Comparison of ENCODE assay signal across 13 cellular contexts in genomic region chr1:178566187-178566586, GRCh38. TPM values are rescaled to one million over a fixed set of nuclear protein-coding genes. Genes with fewer than 3 reads are reported as not detected.
DNase-seq lines count a peak whose midpoint lies in the region; ATAC-seq and TF ChIP-seq lines count a peak whose summit lies in the region.
"Had no signal": no experiment of that assay in that cellular context is flagged by ENCODE, and none has a peak within 500 bp of the region (broad histone marks: within the 10 kb centered on the region; RNA-seq: fewer than 3 reads in every experiment).

No MANE protein-coding gene starts in this region.

- TF ChIP-seq CTCF in foreskin keratinocyte (conservative IDR thresholded peaks at IDR 0.05) (no peak), nephron progenitor cell (IDR thresholded peaks at IDR 0.05) (no peak)

- no peak overlapping the region for H3K27ac Mint-ChIP-seq in nephron progenitor cell

- H3K4me1 Mint-ChIP-seq in nephron progenitor cell = no peaks in the 10 kb centered on the region
- H3K4me1 Mint-ChIP-seq: central memory CD8-positive, alpha-beta T cell had no signal

- DNase-seq in foreskin keratinocyte (peak in 1 of 2 donors; percentile 15), NCI-H1105 treated with DMSO at 0.1 percent for 48 hours (lab: John Stamatoyannopoulos, UW) (no peak), left lobe of liver (ENCODE audit: low spot score) (no peak), foreskin melanocyte (no peak), nephron progenitor cell (no peak)
- DNase-seq: DND-41, naive B cell, NCI-H2227 treated with DMSO at 0.1 percent for 48 hours, testis had no signal

- no peak overlapping the region for H3K4me3 Mint-ChIP-seq in nephron progenitor cell
- H3K4me3 Mint-ChIP-seq: central memory CD8-positive, alpha-beta T cell had no signal

- no peak overlapping the region for H3K27ac ChIP-seq in foreskin keratinocyte
- H3K27ac ChIP-seq: testis had no signal

- H3K4me1 ChIP-seq in foreskin keratinocyte = no peaks in the 10 kb centered on the region
- H3K4me1 ChIP-seq: testis had no signal

- peaks cover 3% of the 10 kb centered on the region for H3K27me3 Mint-ChIP-seq in nephron progenitor cell (ENCODE audit: low read depth, poor library complexity)
- H3K27me3 Mint-ChIP-seq: central memory CD8-positive, alpha-beta T cell; naive B cell had no signal

- peaks cover 22% of the 10 kb centered on the region for H3K9me3 Mint-ChIP-seq in nephron progenitor cell
- H3K9me3 Mint-ChIP-seq: central memory CD8-positive, alpha-beta T cell had no signal

- no peaks in the 10 kb centered on the region for H3K27me3 ChIP-seq in foreskin keratinocyte
- H3K27me3 ChIP-seq: testis had no signal

- ATAC-seq in GM18858 (IDR thresholded peaks at IDR 0.05; ENCODE audit: unreplicated experiment) = peak; percentile 88
- peak; percentile 71 for ATAC-seq in GM21515 (IDR thresholded peaks at IDR 0.05; ENCODE audit: unreplicated experiment)
- peak; percentile 86 for ATAC-seq in HG03342 (IDR thresholded peaks at IDR 0.05; ENCODE audit: unreplicated experiment)
- ATAC-seq in foreskin keratinocyte = peak; percentile 44
- ATAC-seq in left lobe of liver = no peak

- H3K36me3 Mint-ChIP-seq in nephron progenitor cell (ENCODE audit: low read depth) = peaks cover 5% of the 10 kb centered on the region

RNA-seq across cellular contexts. Expression of gene TEX35, which starts 53.3 kb away (rescaled TPM):
- not detected in 2 replicates for total RNA-seq in foreskin keratinocyte
- not detected in 2 replicates for polyA plus RNA-seq in foreskin keratinocyte
- total RNA-seq in left lobe of liver = not detected
